Comparison of ENCODE assay signal across 18 cellular contexts in the genomic region with DNA sequence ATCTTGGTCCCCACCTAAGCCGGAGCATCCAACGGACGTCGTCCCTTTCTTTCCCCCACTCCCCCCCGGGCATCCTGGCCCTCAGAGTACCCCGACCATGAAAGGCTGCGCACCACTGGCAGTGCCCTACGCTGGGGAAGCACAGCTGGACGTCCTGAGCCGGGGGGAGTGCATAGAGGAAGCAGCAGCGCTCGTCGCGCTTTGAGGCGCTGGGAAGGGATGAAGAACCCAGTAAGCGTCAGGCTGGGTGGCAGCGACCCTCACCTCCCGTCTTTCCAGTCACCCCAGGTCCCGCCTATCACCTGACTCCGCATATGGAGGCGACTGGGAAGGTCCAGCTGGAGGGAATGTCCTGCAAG. TPM values are rescaled to one million over a fixed set of nuclear protein-coding genes. Genes with fewer than 3 reads are reported as not detected.
DNase-seq lines count a peak whose midpoint lies in the region; ATAC-seq and TF ChIP-seq lines count a peak whose summit lies in the region.
"Had no signal": no experiment of that assay in that cellular context is flagged by ENCODE, and none has a peak within 500 bp of the region (broad histone marks: within the 10 kb centered on the region; RNA-seq: fewer than 3 reads in every experiment).

No MANE protein-coding gene starts in this region.

- H3K27ac ChIP-seq in OCI-LY7 (ENCODE audit: low read depth, low read length, poor library complexity, severe bottlenecking) (no peak overlapping the region), trophoblast cell (ENCODE audit: low read depth, low read length) (no peak overlapping the region)
- H3K27ac ChIP-seq: GM23248, ovary, suprapubic skin had no signal

- no peak overlapping the region for H2BK12ac ChIP-seq in trophoblast cell (ENCODE audit: low read length)

- BruUV-seq in OCI-LY7 (replicated peaks; lab: Mats Ljungman, UMichigan) = no TSS peak

- no peak overlapping the region for H3K23ac ChIP-seq in trophoblast cell (ENCODE audit: low read length)

- peak overlapping the region; percentile 49; the same call in 1 of the 2 replicates for H3K4me2 ChIP-seq in OCI-LY7 (ENCODE audit: low read length)
- peak overlapping the region; percentile 77 for H3K4me2 ChIP-seq in trophoblast cell (ENCODE audit: low read length)

- intact Hi-C loops in activated CD4-positive, alpha-beta memory T cell treated with anti-CD3 and anti-CD28 coated beads for 36 hours (cut with micrococcal nuclease) = no loop called here
- intact Hi-C loops in OCI-LY7 (cut with micrococcal nuclease; ENCODE audit: unreplicated experiment) = no loop called here

- H4K91ac ChIP-seq in trophoblast cell (ENCODE audit: low read depth, low read length) = no peak overlapping the region

- H3K36me3 ChIP-seq in OCI-LY7 (ENCODE audit: insufficient read depth, low read length) (no peaks in the 10 kb centered on the region), trophoblast cell (ENCODE audit: control insufficient read depth in 1 of 2, insufficient read depth in 2 of 2, low read length in 2 of 2) (peaks cover 3 to 19% of the 10 kb centered on the region in 2 experiments)
- H3K36me3 ChIP-seq: ovary had no signal

- no peak overlapping the region for H2AK5ac ChIP-seq in trophoblast cell (ENCODE audit: low read length)

- no peak for ATAC-seq in HG02852 (IDR thresholded peaks at IDR 0.05; ENCODE audit: unreplicated experiment)

- no peak overlapping the region for H3K4me3 ChIP-seq in OCI-LY7 (ENCODE audit: low read depth, low read length, poor library complexity, severe bottlenecking)
- peak overlapping the region; percentile 61 for H3K4me3 ChIP-seq in iPS-11a (ENCODE audit: low read depth, low read length)
- H3K4me3 ChIP-seq in trophoblast cell (ENCODE audit: low read depth, low read length) = no peak overlapping the region
- H3K4me3 ChIP-seq: GM23248, lung, ovary had no signal

- no peak for TF ChIP-seq CTCF in OCI-LY7 (conservative IDR thresholded peaks at IDR 0.05; ENCODE audit: low read length)

- H3K9me3 ChIP-seq in OCI-LY7 (ENCODE audit: low read length) = no peaks in the 10 kb centered on the region
- H3K9me3 ChIP-seq in trophoblast cell (ENCODE audit: insufficient read depth, low read depth, low read length) = peaks cover 11% of the 10 kb centered on the region
- H3K9me3 ChIP-seq: ovary, suprapubic skin had no signal

- H3K27me3 ChIP-seq in trophoblast cell (ENCODE audit: insufficient read depth, low read length) = peaks cover 18% of the 10 kb centered on the region
- H3K27me3 ChIP-seq: ovary, suprapubic skin had no signal

- H3K9ac ChIP-seq in trophoblast cell (ENCODE audit: low read length) = no peak overlapping the region
- H3K9ac ChIP-seq: GM23248 had no signal

- no peak overlapping the region for H3K4ac ChIP-seq in trophoblast cell (ENCODE audit: low read depth, low read length)

- H3K14ac ChIP-seq in trophoblast cell (ENCODE audit: low read length) = no peak overlapping the region

- H3K79me2 ChIP-seq in OCI-LY7 (ENCODE audit: insufficient read depth, low read depth, low read length) (no peaks in the 10 kb centered on the region), trophoblast cell (ENCODE audit: control insufficient read depth, insufficient read depth, low read length, poor library complexity) (no peaks in the 10 kb centered on the region)

- peaks cover 52% of the 10 kb centered on the region for H3K4me1 Mint-ChIP-seq in activated CD4-positive, alpha-beta memory T cell treated with anti-CD3 and anti-CD28 coated beads, Interleukin-2, amount 10 ng/mL, durations not matched to agents 7 days and 5 days
- H3K4me1 Mint-ChIP-seq in activated CD4-positive, alpha-beta memory T cell treated with anti-CD3 and anti-CD28 coated beads for 36 hours (ENCODE audit: low read depth) = peaks cover 42% of the 10 kb centered on the region

- H3K9me3 Mint-ChIP-seq in activated CD4-positive, alpha-beta memory T cell treated with anti-CD3 and anti-CD28 coated beads, Interleukin-2, amount 10 ng/mL, durations not matched to agents 7 days and 5 days = no peaks in the 10 kb centered on the region
- no peaks in the 10 kb centered on the region for H3K9me3 Mint-ChIP-seq in activated CD4-positive, alpha-beta memory T cell treated with anti-CD3 and anti-CD28 coated beads for 36 hours

- H3K9me2 ChIP-seq in OCI-LY7 (ENCODE audit: insufficient read depth, low read length) = no peaks in the 10 kb centered on the region

- H3K27me3 Mint-ChIP-seq in activated CD4-positive, alpha-beta memory T cell treated with anti-CD3 and anti-CD28 coated beads, Interleukin-2, amount 10 ng/mL, durations not matched to agents 7 days and 5 days = peaks cover 8% of the 10 kb centered on the region
- no peaks in the 10 kb centered on the region for H3K27me3 Mint-ChIP-seq in activated CD4-positive, alpha-beta memory T cell treated with anti-CD3 and anti-CD28 coated beads for 36 hours

- H3K4me1 ChIP-seq in OCI-LY7 (ENCODE audit: insufficient read depth, low read length, poor library complexity, severe bottlenecking) = peaks cover 35% of the 10 kb centered on the region
- H3K4me1 ChIP-seq in trophoblast cell (ENCODE audit: control insufficient read depth in 1 of 2, insufficient read depth in 2 of 2, low read length in 2 of 2) = peaks cover 21 to 24% of the 10 kb centered on the region in 2 experiments

- no peak overlapping the region for H2BK120ac ChIP-seq in trophoblast cell (ENCODE audit: insufficient read depth, low read length, poor library complexity)

- DNase-seq in activated CD4-positive, alpha-beta memory T cell treated with anti-CD3 and anti-CD28 coated beads, Interleukin-2, amount 10 ng/mL, durations not matched to agents 7 days and 5 days = no peak
- no peak for DNase-seq in activated CD4-positive, alpha-beta memory T cell treated with anti-CD3 and anti-CD28 coated beads for 36 hours
- no peak for DNase-seq in OCI-LY7 (ENCODE audit: low spot score)
- DNase-seq in trophoblast cell = no peak
- no peak for DNase-seq in dermis blood vessel endothelial cell
- DNase-seq in hippocampal formation (lab: John Stamatoyannopoulos, UW) = no peak
- DNase-seq: Calu3, GM23248, Kasumi-1, NCI-H1694, NCI-H526, ovary had no signal

- H4K12ac ChIP-seq in trophoblast cell (ENCODE audit: low read depth, low read length) = no peak overlapping the region

- no peak overlapping the region for H2BK5ac ChIP-seq in trophoblast cell (ENCODE audit: low read depth, low read length, poor library complexity)

- H3K4me3 Mint-ChIP-seq in activated CD4-positive, alpha-beta memory T cell treated with anti-CD3 and anti-CD28 coated beads, Interleukin-2, amount 10 ng/mL, durations not matched to agents 7 days and 5 days = peak overlapping the region; percentile 21
- no peak overlapping the region for H3K4me3 Mint-ChIP-seq in activated CD4-positive, alpha-beta memory T cell treated with anti-CD3 and anti-CD28 coated beads for 36 hours

- H2AFZ ChIP-seq in OCI-LY7 (ENCODE audit: low read length) = no peak overlapping the region
- H2AFZ ChIP-seq in trophoblast cell (ENCODE audit: insufficient read depth, low read length, poor library complexity) = no peak overlapping the region
- H2AFZ ChIP-seq: GM23248 had no signal

- CTCF ChIA-PET in activated CD4-positive, alpha-beta memory T cell treated with anti-CD3 and anti-CD28 coated beads, Interleukin-2, amount 10 ng/mL, durations not matched to agents 7 days and 5 days (lab: Charles Lee) = interaction anchor here (1.9 kb wide), 1 partner anchor 10 kb away, joined by 4 read pairs; no protein-coding TSS in a partner anchor
- CTCF ChIA-PET in activated CD4-positive, alpha-beta memory T cell treated with anti-CD3 and anti-CD28 coated beads for 36 hours (lab: Charles Lee) = interaction anchor here (1.7 to 6.8 kb wide), 2 partner anchors 34 to 245 kb away, joined by 5 to 41 read pairs; a partner anchor contains a TSS
- CTCF ChIA-PET in OCI-LY7 (lab: Charles Lee; ENCODE audit: unreplicated experiment) = interaction anchor here (0.5 kb wide), 1 partner anchor 102 kb away, joined by 5 read pairs; no protein-coding TSS in a partner anchor

- H3K79me1 ChIP-seq in trophoblast cell (ENCODE audit: low read length) = peaks cover 7% of the 10 kb centered on the region

- no CpG with 5 or more reads among the region's 21 CpGs for WGBS in trophoblast cell (ENCODE audit: extremely low coverage, insufficient coverage, insufficient read length)

- H4K20me1 ChIP-seq in OCI-LY7 (ENCODE audit: insufficient read depth, low read length) = no peaks in the 10 kb centered on the region

- H3K36me3 Mint-ChIP-seq in activated CD4-positive, alpha-beta memory T cell treated with anti-CD3 and anti-CD28 coated beads, Interleukin-2, amount 10 ng/mL, durations not matched to agents 7 days and 5 days (ENCODE audit: low read depth) = no peaks in the 10 kb centered on the region
- H3K36me3 Mint-ChIP-seq in activated CD4-positive, alpha-beta memory T cell treated with anti-CD3 and anti-CD28 coated beads for 36 hours = no peaks in the 10 kb centered on the region

- H3K27ac Mint-ChIP-seq in activated CD4-positive, alpha-beta memory T cell treated with anti-CD3 and anti-CD28 coated beads, Interleukin-2, amount 10 ng/mL, durations not matched to agents 7 days and 5 days = no peak overlapping the region
- no peak overlapping the region for H3K27ac Mint-ChIP-seq in activated CD4-positive, alpha-beta memory T cell treated with anti-CD3 and anti-CD28 coated beads for 36 hours

- H3K18ac ChIP-seq in trophoblast cell (ENCODE audit: low read length) = no peak overlapping the region

- POLR2A ChIA-PET in activated CD4-positive, alpha-beta memory T cell treated with anti-CD3 and anti-CD28 coated beads, Interleukin-2, amount 10 ng/mL, durations not matched to agents 7 days and 5 days (lab: Charles Lee) = interaction anchor here (1.1 to 1.2 kb wide), 2 partner anchors 9 to 28 kb away, joined by 3 read pairs; no protein-coding TSS in a partner anchor
- POLR2A ChIA-PET in activated CD4-positive, alpha-beta memory T cell treated with anti-CD3 and anti-CD28 coated beads for 36 hours (lab: Charles Lee) = interaction anchor here (0.6 kb wide), 1 partner anchor 595 kb away, joined by 3 read pairs; no protein-coding TSS in a partner anchor
- POLR2A ChIA-PET in OCI-LY7 (lab: Charles Lee) = no interaction called here

- H4K8ac ChIP-seq in trophoblast cell (ENCODE audit: low read depth, low read length) = no peak overlapping the region

RNA-seq across cellular contexts. Expression of a gene that starts 5.7 kb away (rescaled TPM):
- 10 to 100 TPM; 10.5 to 11.1 TPM for total RNA-seq in activated CD4-positive, alpha-beta memory T cell treated with anti-CD3 and anti-CD28 coated beads, Interleukin-2, amount 10 ng/mL, durations not matched to agents 7 days and 5 days
- total RNA-seq in activated CD4-positive, alpha-beta memory T cell treated with anti-CD3 and anti-CD28 coated beads for 36 hours = 1 to 10 TPM; 8.2 to 9.7 TPM
- 5.9 and 10.0 TPM in 2 replicates for total RNA-seq in OCI-LY7 (2014; rRNA removed; shearing (Covaris generic))
- total RNA-seq in OCI-LY7 (2022) = 8.0 and 11.3 TPM in 2 replicates
- polyA plus RNA-seq in trophoblast cell (2013) = 17.1 and 19.6 TPM in 2 replicates
- total RNA-seq in dermis blood vessel endothelial cell = 6.6 and 10.3 TPM in 2 replicates

RNA-seq across cellular contexts. Expression of a gene that starts 13.6 kb away (rescaled TPM):
- not detected for total RNA-seq in activated CD4-positive, alpha-beta memory T cell treated with anti-CD3 and anti-CD28 coated beads, Interleukin-2, amount 10 ng/mL, durations not matched to agents 7 days and 5 days
- total RNA-seq in activated CD4-positive, alpha-beta memory T cell treated with anti-CD3 and anti-CD28 coated beads for 36 hours = not detected
- not detected in 2 replicates for total RNA-seq in OCI-LY7 (2014; rRNA removed; shearing (Covaris generic))
- not detected in 2 replicates for total RNA-seq in OCI-LY7 (2022)
- not detected in 2 replicates for polyA plus RNA-seq in trophoblast cell (2013)
- total RNA-seq in dermis blood vessel endothelial cell = 0.09 TPM in 1 of 2 replicates, not detected in the other
- total RNA-seq: A673, Calu3, epithelial cell of proximal tubule, GM23248 had no signal
- polyA plus RNA-seq: GM23248 had no signal

RNA-seq across cellular contexts. Expression of a gene that starts 19.2 kb away (rescaled TPM):
- 100 to 1,000 TPM; 124 to 136 TPM for total RNA-seq in activated CD4-positive, alpha-beta memory T cell treated with anti-CD3 and anti-CD28 coated beads, Interleukin-2, amount 10 ng/mL, durations not matched to agents 7 days and 5 days
- 10 to 100 TPM; 27.3 to 30.4 TPM for total RNA-seq in activated CD4-positive, alpha-beta memory T cell treated with anti-CD3 and anti-CD28 coated beads for 36 hours
- 67.9 and 117 TPM in 2 replicates for total RNA-seq in OCI-LY7 (2014; rRNA removed; shearing (Covaris generic))
- total RNA-seq in OCI-LY7 (2022) (81.7 and 91.6 TPM in 2 replicates), dermis blood vessel endothelial cell (not detected in 2 replicates)
- 18.2 and 20.4 TPM in 2 replicates for polyA plus RNA-seq in trophoblast cell (2013)
- total RNA-seq: GM23248 had no signal
- polyA plus RNA-seq: GM23248 had no signal

RNA-seq across cellular contexts. Expression of a gene that starts 22.1 kb away (rescaled TPM):
- total RNA-seq in activated CD4-positive, alpha-beta memory T cell treated with anti-CD3 and anti-CD28 coated beads, Interleukin-2, amount 10 ng/mL, durations not matched to agents 7 days and 5 days = not detected
- not detected for total RNA-seq in activated CD4-positive, alpha-beta memory T cell treated with anti-CD3 and anti-CD28 coated beads for 36 hours
- 0.13 TPM in 1 of 2 replicates, not detected in the other for total RNA-seq in OCI-LY7 (2014; rRNA removed; shearing (Covaris generic))
- not detected in 2 replicates for total RNA-seq in OCI-LY7 (2022)
- 0.03 TPM in 1 of 2 replicates, not detected in the other for polyA plus RNA-seq in trophoblast cell (2013)
- total RNA-seq in dermis blood vessel endothelial cell = not detected in 2 replicates
- total RNA-seq: A673, Calu3, epithelial cell of proximal tubule, GM23248 had no signal
- polyA plus RNA-seq: GM23248 had no signal

RNA-seq across cellular contexts. Expression of a gene that starts 31.4 kb away (rescaled TPM):
- under 1 TPM; 0.58 to 0.65 TPM for total RNA-seq in activated CD4-positive, alpha-beta memory T cell treated with anti-CD3 and anti-CD28 coated beads, Interleukin-2, amount 10 ng/mL, durations not matched to agents 7 days and 5 days
- total RNA-seq in activated CD4-positive, alpha-beta memory T cell treated with anti-CD3 and anti-CD28 coated beads for 36 hours = 1 to 10 TPM; 1.3 to 1.5 TPM
- 0.21 and 0.32 TPM in 2 replicates for total RNA-seq in OCI-LY7 (2014; rRNA removed; shearing (Covaris generic))
- total RNA-seq in OCI-LY7 (2022) = 0.22 and 0.25 TPM in 2 replicates
- polyA plus RNA-seq in trophoblast cell (2013) = 0.47 and 0.60 TPM in 2 replicates
- total RNA-seq in dermis blood vessel endothelial cell = 0.42 and 0.51 TPM in 2 replicates

Comparison
In these comparisons a context has a peak if more than half of its experiments do, and no peak if none do; other contexts are left out.
1. RNA of a gene that starts 19.2 kb away (total RNA-seq): 124 to 136 TPM in activated CD4-positive, alpha-beta memory T cell treated with anti-CD3 and anti-CD28 coated beads, Interleukin-2, amount 10 ng/mL, durations not matched to agents 7 days and 5 days, 67.9 to 117 TPM in OCI-LY7 and 27.3 to 30.4 TPM in activated CD4-positive, alpha-beta memory T cell treated with anti-CD3 and anti-CD28 coated beads for 36 hours; not detected in dermis blood vessel endothelial cell; every median in the first group is over 10 times any median in the second.